Comparison of ENCODE assay signal across 8 cellular contexts in genomic region chr2:14632133-14632936, GRCh38. TPM values are rescaled to one million over a fixed set of nuclear protein-coding genes. Genes with fewer than 3 reads are reported as not detected.
A peak's percentile ranks its signal among the peaks of the same experiment; 100 is the strongest.
DNase-seq lines count a peak whose midpoint lies in the region; ATAC-seq and TF ChIP-seq lines count a peak whose summit lies in the region.

Gene LRATD1 (plus strand): TSS chr2:14632717. CDS start chr2:14633980, 1,263 bp downstream.

- H4K91ac ChIP-seq in trophoblast cell (ENCODE audit: low read depth, low read length) = peak within 1 kb of the TSS; percentile 32

- CTCF ChIA-PET in GM10248 (lab: Yijun Ruan, JAX) = no interaction called here

- peak within 1 kb of the TSS; percentile 64 for H2BK12ac ChIP-seq in trophoblast cell (ENCODE audit: low read length)

- H3K4me2 ChIP-seq in trophoblast cell (ENCODE audit: low read length) (peak within 1 kb of the TSS; percentile 99), Karpas-422 (ENCODE audit: low read depth, low read length, poor library complexity, severe bottlenecking) (no peak within 1 kb of the TSS)

- H3K9ac ChIP-seq in trophoblast cell (ENCODE audit: low read length) (peak within 1 kb of the TSS; percentile 38), Karpas-422 (ENCODE audit: low read length) (no peak within 1 kb of the TSS)

- peak within 1 kb of the TSS; percentile 79 for H4K12ac ChIP-seq in trophoblast cell (ENCODE audit: low read depth, low read length)

- peaks cover 91% of the 10 kb centered on the region for H3K27me3 ChIP-seq in left ventricle myocardium inferior (ENCODE audit: low read depth)
- peaks cover 13% of the 10 kb centered on the region for H3K27me3 ChIP-seq in trophoblast cell (ENCODE audit: insufficient read depth, low read length)
- no peaks in the 10 kb centered on the region for H3K27me3 ChIP-seq in Karpas-422 (ENCODE audit: low read length)

- peaks cover 3% of the 10 kb centered on the region for H3K79me2 ChIP-seq in trophoblast cell (ENCODE audit: control insufficient read depth, insufficient read depth, low read length, poor library complexity)
- H3K79me2 ChIP-seq in Karpas-422 (ENCODE audit: low read length) = no peaks in the 10 kb centered on the region

- POLR2A ChIA-PET in GM10248 (lab: Yijun Ruan, JAX) = no interaction called here

- H3K23ac ChIP-seq in trophoblast cell (ENCODE audit: low read length) = no peak within 1 kb of the TSS

- peak within 1 kb of the TSS; percentile 65 for H3K14ac ChIP-seq in trophoblast cell (ENCODE audit: low read length)

- peak; percentile 24 for DNase-seq in GM10248 (ENCODE audit: extremely low spot score)
- DNase-seq in NCI-H2081 treated with DMSO at 0.1 percent for 48 hours (lab: John Stamatoyannopoulos, UW) = peak; percentile 23
- DNase-seq in amygdala (lab: John Stamatoyannopoulos, UW) = peak in 55 of 56 donors; percentile 13 to 88 (median 70)
- DNase-seq in left ventricle myocardium inferior = peak; percentile 80
- peak; percentile 89 to 90 for DNase-seq in trophoblast cell
- DNase-seq in foreskin melanocyte = no peak
- DNase-seq in Karpas-422 = no peak

- peaks cover 43% of the 10 kb centered on the region for H3K4me1 ChIP-seq in left ventricle myocardium inferior
- H3K4me1 ChIP-seq in trophoblast cell (ENCODE audit: control insufficient read depth in 1 of 2, insufficient read depth in 2 of 2, low read length in 2 of 2) = peaks cover 14 to 21% of the 10 kb centered on the region in 2 experiments
- no peaks in the 10 kb centered on the region for H3K4me1 ChIP-seq in Karpas-422 (ENCODE audit: low read length)

- peak within 1 kb of the TSS; percentile 81 for H4K8ac ChIP-seq in trophoblast cell (ENCODE audit: low read depth, low read length)

- H3K9me3 ChIP-seq in left ventricle myocardium inferior (replicated peaks) (no peaks in the 10 kb centered on the region), trophoblast cell (ENCODE audit: insufficient read depth, low read depth, low read length) (peaks cover 2% of the 10 kb centered on the region), Karpas-422 (ENCODE audit: low read length) (peaks cover 7% of the 10 kb centered on the region; the same call in 1 of the 2 replicates)

- no peaks in the 10 kb centered on the region for H3K9me2 ChIP-seq in Karpas-422 (replicated peaks; ENCODE audit: insufficient read depth, low read length)

- H3K4me3 ChIP-seq in left ventricle myocardium inferior (peak within 1 kb of the TSS; percentile 73), trophoblast cell (ENCODE audit: low read depth, low read length) (peak within 1 kb of the TSS; percentile 79), Karpas-422 (ENCODE audit: low read length) (no peak within 1 kb of the TSS)

- ATAC-seq in GM18519 (IDR thresholded peaks at IDR 0.05; ENCODE audit: low FRiP score, unreplicated experiment) = no peak

- peak within 1 kb of the TSS; percentile 20 for H3K4ac ChIP-seq in trophoblast cell (ENCODE audit: low read depth, low read length)

- peaks cover 4% of the 10 kb centered on the region for H3K79me1 ChIP-seq in trophoblast cell (ENCODE audit: low read length)

- H4K20me1 ChIP-seq in Karpas-422 (ENCODE audit: insufficient read depth, low read depth, low read length) = no peaks in the 10 kb centered on the region

- peak within 1 kb of the TSS; percentile 73 for H2BK120ac ChIP-seq in trophoblast cell (ENCODE audit: insufficient read depth, low read length, poor library complexity)

- WGBS in trophoblast cell (ENCODE audit: extremely low coverage, insufficient coverage, insufficient read length) = no CpG with 5 or more reads among the region's 81 CpGs

- TF ChIP-seq CTCF in GM10248 (IDR thresholded peaks at IDR 0.05; ENCODE audit: control extremely low read depth, extremely low read depth, low read depth, missing control alignments) = no peak
- TF ChIP-seq CTCF in left ventricle myocardium inferior (IDR thresholded peaks at IDR 0.05; ENCODE audit: borderline replicate concordance) = no peak

- H2AFZ ChIP-seq in trophoblast cell (ENCODE audit: insufficient read depth, low read length, poor library complexity) = peak within 1 kb of the TSS; percentile 81
- no peak within 1 kb of the TSS for H2AFZ ChIP-seq in Karpas-422 (ENCODE audit: low read length)

- H2BK5ac ChIP-seq in trophoblast cell (ENCODE audit: low read depth, low read length, poor library complexity) = no peak within 1 kb of the TSS

- H3K36me3 ChIP-seq in left ventricle myocardium inferior (no peaks in the 10 kb centered on the region), trophoblast cell (ENCODE audit: control insufficient read depth in 1 of 2, insufficient read depth in 2 of 2, low read length in 2 of 2) (no peaks in the 10 kb centered on the region), Karpas-422 (ENCODE audit: insufficient read depth, low read length) (no peaks in the 10 kb centered on the region)

- H2AK5ac ChIP-seq in trophoblast cell (ENCODE audit: low read length) = no peak within 1 kb of the TSS

- intact Hi-C loops in left ventricle myocardium inferior (cut with micrococcal nuclease) = no loop called here

- peak within 1 kb of the TSS; percentile 65 for H3K18ac ChIP-seq in trophoblast cell (ENCODE audit: low read length)

- H3K27ac ChIP-seq in left ventricle myocardium inferior (replicated peaks) = no peak within 1 kb of the TSS
- H3K27ac ChIP-seq in trophoblast cell (ENCODE audit: low read depth, low read length) = no peak within 1 kb of the TSS
- no peak within 1 kb of the TSS for H3K27ac ChIP-seq in Karpas-422 (ENCODE audit: low read length)

RNA-seq across cellular contexts. Expression of gene LRATD1, which starts in this region (rescaled TPM):
- 3.1 TPM for total RNA-seq in left ventricle myocardium inferior
- polyA plus RNA-seq in trophoblast cell (2013) = 6.6 and 7.7 TPM in 2 replicates
- not detected in 2 replicates for total RNA-seq in Karpas-422 (2014; rRNA removed; shearing (Covaris generic); ENCODE audit: low replicate concordance)

Comparison
In these comparisons a context has a peak if more than half of its experiments do, and no peak if none do; other contexts are left out.
1. DNase-seq: peak in GM10248 (single experiment), NCI-H2081 treated with DMSO at 0.1 percent for 48 hours (single experiment), amygdala (55 of 56), left ventricle myocardium inferior (single experiment) and trophoblast cell (2 of 2); none in foreskin melanocyte (single experiment) and Karpas-422 (single experiment).